ENCODE assay signal across 8 cellular contexts in genomic region chr3:32569540-32570425, GRCh38. TPM values are rescaled to one million over a fixed set of nuclear protein-coding genes. Genes with fewer than 3 reads are reported as not detected.
A peak's percentile ranks its signal among the peaks of the same experiment; 100 is the strongest.
DNase-seq lines count a peak whose midpoint lies in the region; ATAC-seq and TF ChIP-seq lines count a peak whose summit lies in the region.

No MANE protein-coding gene starts in this region.

- DNase-seq in OCI-LY7 (ENCODE audit: low spot score) (peak; percentile 62), glutamatergic neuron (peak; percentile 97), occipital lobe (lab: John Stamatoyannopoulos, UW) (peak; percentile 56), tibial artery (peak; percentile 45 to 76)
- DNase-seq in activated naive CD4-positive, alpha-beta T cell treated with anti-CD3 and anti-CD28 coated beads for 36 hours = peak; percentile 37

- H3K4me3 ChIP-seq in BLaER1 treated with 17β-estradiol and CSF1 and Interleukin-3, amounts not matched to agents 10 nM and 100 nM = peak overlapping the region; percentile 79 to 99 (median 96)
- H3K4me3 ChIP-seq in OCI-LY7 (ENCODE audit: low read depth, low read length, poor library complexity, severe bottlenecking) (peak overlapping the region; percentile 81), tibial artery (peak overlapping the region; percentile 80 to 97)

- intact Hi-C loops in OCI-LY7 (cut with micrococcal nuclease; ENCODE audit: unreplicated experiment) (loop anchor here (5.0 kb wide), 1 partner anchor 57 kb away; no protein-coding TSS in a partner anchor), tibial artery (cut with DNase I; ENCODE audit: low total_unique reads) (loop anchor here (10.0 kb wide), 3 partner anchors 65 to 505 kb away; partner anchors contain the start of genes CMTM6 and CNOT10)
- intact Hi-C loops in activated naive CD4-positive, alpha-beta T cell treated with anti-CD3 and anti-CD28 coated beads for 36 hours (cut with micrococcal nuclease) = loop anchor here (1.0 to 5.0 kb wide), 8 partner anchors 59 to 871 kb away; partner anchors contain the start of genes CMTM6, CMTM8, CNOT10 and CRTAP

- 0 out of 22 replicates have a peak, but pooled peaks cover 0 to 4% (median 0%) of the 10 kb centered on the region in 11 experiments for H3K9me3 ChIP-seq in BLaER1 treated with 17β-estradiol and CSF1 and Interleukin-3, amounts not matched to agents 10 nM and 100 nM (replicated peaks in 1 of 11)
- no peaks in the 10 kb centered on the region for H3K9me3 ChIP-seq in OCI-LY7 (ENCODE audit: low read length)
- no peaks in the 10 kb centered on the region for H3K9me3 ChIP-seq in tibial artery

- H3K27ac ChIP-seq in BLaER1 treated with 17β-estradiol and CSF1 and Interleukin-3, amounts not matched to agents 10 nM and 100 nM = peak overlapping the region; percentile 92 to 99 (median 97)
- peak overlapping the region; percentile 64 for H3K27ac ChIP-seq in OCI-LY7 (ENCODE audit: low read depth, low read length, poor library complexity, severe bottlenecking)
- H3K27ac ChIP-seq in tibial artery = peak overlapping the region; percentile 98

- TF ChIP-seq CTCF in OCI-LY7 (conservative IDR thresholded peaks at IDR 0.05; ENCODE audit: low read length) (no peak), glutamatergic neuron (IDR thresholded peaks at IDR 0.05; ENCODE audit: partially characterized antibody, unreplicated experiment) (no peak), tibial artery (IDR thresholded peaks at IDR 0.05) (no peak)

- H3K4me1 Mint-ChIP-seq in activated naive CD4-positive, alpha-beta T cell treated with anti-CD3 and anti-CD28 coated beads for 36 hours (ENCODE audit: low read depth) = peaks cover 19% of the 10 kb centered on the region
- peaks cover 18% of the 10 kb centered on the region for H3K4me1 Mint-ChIP-seq in glutamatergic neuron (ENCODE audit: low read depth, unreplicated experiment)

- H3K27me3 Mint-ChIP-seq in activated naive CD4-positive, alpha-beta T cell treated with anti-CD3 and anti-CD28 coated beads for 36 hours (ENCODE audit: low read depth) = no peaks in the 10 kb centered on the region
- peaks cover 6% of the 10 kb centered on the region for H3K27me3 Mint-ChIP-seq in glutamatergic neuron (ENCODE audit: unreplicated experiment)

- H3K9me2 ChIP-seq in OCI-LY7 (ENCODE audit: insufficient read depth, low read length) = no peaks in the 10 kb centered on the region

- peaks cover 19 to 36% (median 27%) of the 10 kb centered on the region in 11 experiments for H3K36me3 ChIP-seq in BLaER1 treated with 17β-estradiol and CSF1 and Interleukin-3, amounts not matched to agents 10 nM and 100 nM
- peaks cover 28% of the 10 kb centered on the region for H3K36me3 ChIP-seq in OCI-LY7 (ENCODE audit: insufficient read depth, low read length)
- H3K36me3 ChIP-seq in tibial artery = peaks cover 0 to 9% (median 7%) of the 10 kb centered on the region in 3 donors

- peaks cover 6% of the 10 kb centered on the region for H3K36me3 Mint-ChIP-seq in activated naive CD4-positive, alpha-beta T cell treated with anti-CD3 and anti-CD28 coated beads for 36 hours (ENCODE audit: low read depth)
- H3K36me3 Mint-ChIP-seq in glutamatergic neuron (ENCODE audit: unreplicated experiment) = no peaks in the 10 kb centered on the region

- CTCF ChIA-PET in OCI-LY7 (lab: Charles Lee; ENCODE audit: unreplicated experiment) = interaction anchor here (0.6 kb wide), 1 partner anchor 95 kb away, joined by 3 read pairs; no protein-coding TSS in a partner anchor
- CTCF ChIA-PET in activated naive CD4-positive, alpha-beta T cell treated with anti-CD3 and anti-CD28 coated beads for 36 hours (lab: Charles Lee) = interaction anchor here (0.6 to 2.0 kb wide), 8 partner anchors 10 to 423 kb away, joined by 3 to 6 read pairs (median 3); no protein-coding TSS in a partner anchor

- H3K79me2 ChIP-seq in OCI-LY7 (ENCODE audit: insufficient read depth, low read depth, low read length) = peaks cover 59% of the 10 kb centered on the region

- no peaks in the 10 kb centered on the region for H3K27me3 ChIP-seq in BLaER1 treated with 17β-estradiol and CSF1 and Interleukin-3, amounts not matched to agents 10 nM and 100 nM
- H3K27me3 ChIP-seq in tibial artery = no peaks in the 10 kb centered on the region

- BruUV-seq in OCI-LY7 (replicated peaks; lab: Mats Ljungman, UMichigan) = no TSS peak

- ATAC-seq in GM19023 (IDR thresholded peaks at IDR 0.05; ENCODE audit: unreplicated experiment) (peak; percentile 53), HG03159 (IDR thresholded peaks at IDR 0.05; ENCODE audit: unreplicated experiment) (peak; percentile 38)

- peak overlapping the region; percentile 75 to 95 (median 81) for H3K4me2 ChIP-seq in BLaER1 treated with 17β-estradiol and CSF1 and Interleukin-3, amounts not matched to agents 10 nM and 100 nM
- peak overlapping the region; percentile 98 for H3K4me2 ChIP-seq in OCI-LY7 (ENCODE audit: low read length)

- no peaks in the 10 kb centered on the region for H3K9me3 Mint-ChIP-seq in activated naive CD4-positive, alpha-beta T cell treated with anti-CD3 and anti-CD28 coated beads for 36 hours
- peaks cover 15% of the 10 kb centered on the region for H3K9me3 Mint-ChIP-seq in glutamatergic neuron (ENCODE audit: unreplicated experiment)

- H3K4me1 ChIP-seq in BLaER1 treated with 17β-estradiol and CSF1 and Interleukin-3, amounts not matched to agents 10 nM and 100 nM = peaks cover 22 to 61% (median 42%) of the 10 kb centered on the region in 10 experiments
- H3K4me1 ChIP-seq in OCI-LY7 (ENCODE audit: insufficient read depth, low read length, poor library complexity, severe bottlenecking) (peaks cover 23% of the 10 kb centered on the region), tibial artery (peaks cover 0 to 33% (median 21%) of the 10 kb centered on the region in 4 donors)

- H3K27ac Mint-ChIP-seq in activated naive CD4-positive, alpha-beta T cell treated with anti-CD3 and anti-CD28 coated beads for 36 hours = peak overlapping the region; percentile 56
- H3K27ac Mint-ChIP-seq in glutamatergic neuron (ENCODE audit: unreplicated experiment) = peak overlapping the region; percentile 99

- peak overlapping the region; percentile 78 for H2AFZ ChIP-seq in OCI-LY7 (ENCODE audit: low read length)

- POLR2A ChIA-PET in OCI-LY7 (lab: Charles Lee) = interaction anchor here (0.5 to 1.8 kb wide), 9 partner anchors 11 to 541 kb away, joined by 3 to 8 read pairs (median 3); partner anchors contain the start of gene CNOT10

- peak overlapping the region; percentile 88 for H3K4me3 Mint-ChIP-seq in activated naive CD4-positive, alpha-beta T cell treated with anti-CD3 and anti-CD28 coated beads for 36 hours
- H3K4me3 Mint-ChIP-seq in glutamatergic neuron (ENCODE audit: unreplicated experiment) = peak overlapping the region; percentile 93

- peaks cover 34 to 57% (median 46%) of the 10 kb centered on the region in 11 experiments; a peak in 20 of 22 replicates for H4K20me1 ChIP-seq in BLaER1 treated with 17β-estradiol and CSF1 and Interleukin-3, amounts not matched to agents 10 nM and 100 nM
- H4K20me1 ChIP-seq in OCI-LY7 (ENCODE audit: insufficient read depth, low read length) = peaks cover 16% of the 10 kb centered on the region

- peak overlapping the region; percentile 92 to 99 (median 99) for H3K9ac ChIP-seq in BLaER1 treated with 17β-estradiol and CSF1 and Interleukin-3, amounts not matched to agents 10 nM and 100 nM

RNA-seq across cellular contexts. Expression of gene DYNC1LI1, which starts 0.9 kb away (rescaled TPM):
- total RNA-seq in OCI-LY7 (2014; rRNA removed; shearing (Covaris generic)) = 28.6 TPM in 2 replicates
- 38.9 and 48.7 TPM in 2 replicates for total RNA-seq in OCI-LY7 (2022)
- total RNA-seq in activated naive CD4-positive, alpha-beta T cell treated with anti-CD3 and anti-CD28 coated beads for 36 hours = 10 to 100 TPM; 29.8 to 33.1 TPM
- 181 TPM for total RNA-seq in glutamatergic neuron (ENCODE audit: unreplicated experiment)
- total RNA-seq in occipital lobe = 120 TPM

Comparison
In these comparisons a context has a peak if more than half of its experiments do, and no peak if none do; other contexts are left out.
1. Peak in every context shown above with its lines: DNase-seq, ATAC-seq, H3K4me3 ChIP-seq and H3K27ac ChIP-seq.
2. DNase-seq: peak in every context shown above with its lines; median percentile 97 in glutamatergic neuron; 62 in OCI-LY7; 60 in tibial artery; 56 in occipital lobe; 37 in activated naive CD4-positive, alpha-beta T cell treated with anti-CD3 and anti-CD28 coated beads for 36 hours.